8 cellular contexts compared by ENCODE assay signal in genomic region chr15:92226020-92226612, GRCh38.
A peak's percentile ranks its signal among the peaks of the same experiment; 100 is the strongest.
DNase-seq lines count a peak whose midpoint lies in the region; ATAC-seq and TF ChIP-seq lines count a peak whose summit lies in the region.

No MANE protein-coding gene starts in this region.

- no peaks in the 10 kb centered on the region for H3K27me3 ChIP-seq in DOHH2 (ENCODE audit: control insufficient read depth, low read length)
- H3K27me3 ChIP-seq in HL-60 (ENCODE audit: insufficient read depth, poor library complexity, severe bottlenecking), result peaks cover 2% of the 10 kb centered on the region
- H3K27me3 ChIP-seq in right lobe of liver, result no peaks in the 10 kb centered on the region
- no peaks in the 10 kb centered on the region for H3K27me3 ChIP-seq in CD4-positive, alpha-beta memory T cell (ENCODE audit: insufficient read depth, low read length)

- H3K4me1 ChIP-seq in DOHH2 (ENCODE audit: control insufficient read depth, low read length) (no peaks in the 10 kb centered on the region), right lobe of liver (no peaks in the 10 kb centered on the region)
- H3K4me1 ChIP-seq in CD4-positive, alpha-beta memory T cell (ENCODE audit: insufficient read depth, low read length), result no peaks in the 10 kb centered on the region

- H3K79me2 ChIP-seq in DOHH2 (ENCODE audit: control insufficient read depth, low read length), result no peaks in the 10 kb centered on the region

- no peaks in the 10 kb centered on the region for H3K4me1 Mint-ChIP-seq in brain
- H3K4me1 Mint-ChIP-seq in CD4-positive, alpha-beta memory T cell, result no peaks in the 10 kb centered on the region

- intact Hi-C loops in right lobe of liver (cut with DNase I), result loop anchor here (5.0 to 10.0 kb wide), 2 partner anchors 129 to 131 kb away; no protein-coding TSS in a partner anchor
- intact Hi-C loops in CD4-positive, alpha-beta memory T cell (cut with micrococcal nuclease), result no loop called here

- peak; percentile 84 to 91 (median 88) for ATAC-seq in right lobe of liver

- H3K27me3 Mint-ChIP-seq in brain, result peaks cover 11% of the 10 kb centered on the region
- H3K27me3 Mint-ChIP-seq in CD4-positive, alpha-beta memory T cell, result peaks cover 12 to 13% of the 10 kb centered on the region in 2 donors

- no peak overlapping the region for H3K4me3 Mint-ChIP-seq in brain
- no peak overlapping the region for H3K4me3 Mint-ChIP-seq in CD4-positive, alpha-beta memory T cell

- peaks cover 6% of the 10 kb centered on the region; the same call in 1 of the 2 replicates for H3K9me3 ChIP-seq in DOHH2 (ENCODE audit: control insufficient read depth, insufficient read depth, low read length)
- H3K9me3 ChIP-seq in right lobe of liver, result no peaks in the 10 kb centered on the region
- no peaks in the 10 kb centered on the region for H3K9me3 ChIP-seq in CD4-positive, alpha-beta memory T cell (ENCODE audit: control insufficient read depth in 1 of 2, low read length in 2 of 2)

- POLR2A ChIA-PET in CD4-positive, alpha-beta memory T cell (lab: Charles Lee; ENCODE audit: partially characterized antibody), result no interaction called here

- WGBS in right lobe of liver (ENCODE audit: insufficient coverage, low coverage, low lambda C conversion rate, missing lambda C conversion rate), result 42% methylated on average over 6 of the region's 6 CpGs

- no peak overlapping the region for H3K27ac ChIP-seq in DOHH2 (ENCODE audit: low read depth, low read length)
- no peak overlapping the region for H3K27ac ChIP-seq in HL-60 (replicated peaks)
- H3K27ac ChIP-seq in right lobe of liver, result no peak overlapping the region
- no peak overlapping the region for H3K27ac ChIP-seq in CD4-positive, alpha-beta memory T cell (ENCODE audit: low read depth, low read length)

- H3K4me3 ChIP-seq in DOHH2 (ENCODE audit: low read length), result no peak overlapping the region
- H3K4me3 ChIP-seq in HL-60 (replicated peaks; ENCODE audit: insufficient read depth, low read length), result no peak overlapping the region
- no peak overlapping the region for H3K4me3 ChIP-seq in right lobe of liver
- no peak overlapping the region for H3K4me3 ChIP-seq in CD4-positive, alpha-beta memory T cell (ENCODE audit: low read length in 2 of 2)

- H3K36me3 Mint-ChIP-seq in brain, result no peaks in the 10 kb centered on the region
- no peaks in the 10 kb centered on the region for H3K36me3 Mint-ChIP-seq in CD4-positive, alpha-beta memory T cell

- H3K27ac Mint-ChIP-seq in brain, result no peak overlapping the region
- H3K27ac Mint-ChIP-seq in CD4-positive, alpha-beta memory T cell, result no peak overlapping the region

- TF ChIP-seq CTCF in DOHH2 (IDR thresholded peaks at IDR 0.05; ENCODE audit: low read depth, low read length, poor library complexity, severe bottlenecking) (peak; percentile 50), HL-60 (IDR thresholded peaks at IDR 0.05; ENCODE audit: insufficient read depth, low read length) (peak; percentile 28), brain (conservative IDR thresholded peaks at IDR 0.05) (peak; percentile 21 to 49), right lobe of liver (IDR thresholded peaks at IDR 0.05) (peak; percentile 55 to 72 (median 58))

- TF ChIP-seq POLR2A in right lobe of liver (IDR thresholded peaks at IDR 0.05), result no peak

- peaks cover 0 to 18% (median 8%) of the 10 kb centered on the region in 5 experiments for H3K9me3 Mint-ChIP-seq in brain
- H3K9me3 Mint-ChIP-seq in CD4-positive, alpha-beta memory T cell, result peaks cover 0 to 9% (median 0%) of the 10 kb centered on the region in 8 donors

- no peak overlapping the region for H3K4me2 ChIP-seq in DOHH2 (ENCODE audit: low read length)

- peak in 1 of 2 experiments; percentile 7 for DNase-seq in HL-60 (ENCODE audit: low read depth in 1 of 2, low spot score in 1 of 2)
- no peak for DNase-seq in right lobe of liver
- DNase-seq in HK-2 (ENCODE audit: unreplicated experiment), result no peak
- no peak for DNase-seq in CD4-positive, alpha-beta memory T cell
- no peak for DNase-seq in activated T-cell treated with anti-CD3 and anti-CD28 coated beads, Interleukin-2, amount 50 U/mL, for 48 hours
- no peak for DNase-seq in NOMO-1 treated with dmso at 0.1 percent for 144 hours (lab: John Stamatoyannopoulos, UW; ENCODE audit: unreplicated experiment)

- H3K36me3 ChIP-seq in DOHH2 (ENCODE audit: control insufficient read depth, low read length) (no peaks in the 10 kb centered on the region), right lobe of liver (no peaks in the 10 kb centered on the region)
- H3K36me3 ChIP-seq in CD4-positive, alpha-beta memory T cell (ENCODE audit: insufficient read depth, low read length), result no peaks in the 10 kb centered on the region

- CTCF ChIA-PET in CD4-positive, alpha-beta memory T cell (lab: Charles Lee; ENCODE audit: partially characterized antibody), result interaction anchor here (1.1 to 2.1 kb wide), 3 partner anchors 8 to 130 kb away, joined by 3 to 6 read pairs (median 3); no protein-coding TSS in a partner anchor

- H4K20me1 ChIP-seq in DOHH2 (ENCODE audit: control insufficient read depth, insufficient read depth, low read depth, low read length), result no peaks in the 10 kb centered on the region

- H3F3A ChIP-seq in DOHH2 (ENCODE audit: control insufficient read depth, insufficient read depth), result no peaks in the 10 kb centered on the region

- no peaks in the 10 kb centered on the region for H3K9me2 ChIP-seq in DOHH2 (replicated peaks; ENCODE audit: control insufficient read depth, low read length)
